ENCODE assay signal across 1 cellular context in the genomic region with DNA sequence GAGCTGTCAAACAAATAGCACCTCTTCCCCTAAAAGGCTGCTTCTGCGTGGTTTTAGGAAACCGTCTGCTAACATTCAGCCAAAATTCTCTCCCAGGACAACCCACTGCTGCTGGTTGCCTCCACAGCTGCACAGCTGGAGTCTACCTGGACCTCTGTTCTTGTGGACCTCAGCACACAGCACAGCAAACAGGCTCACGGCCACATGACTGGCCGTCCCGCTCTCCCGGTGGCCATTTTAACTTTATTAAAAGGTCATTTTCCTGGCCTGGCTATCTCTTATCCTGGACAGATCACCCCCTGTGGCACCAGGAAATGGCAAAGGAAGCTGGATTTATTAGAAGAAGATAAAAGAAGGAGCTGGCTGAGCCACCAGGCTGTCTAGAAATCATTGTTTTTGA.
TF ChIP-seq lines count a peak whose summit lies in the region.

No MANE protein-coding gene starts in this region.

TF ChIP-seq in endothelial cell of umbilical vein, 7 proteins besides CTCF, POLR2A, EP300 and RAD21:
- TF ChIP-seq, protein P1, sequence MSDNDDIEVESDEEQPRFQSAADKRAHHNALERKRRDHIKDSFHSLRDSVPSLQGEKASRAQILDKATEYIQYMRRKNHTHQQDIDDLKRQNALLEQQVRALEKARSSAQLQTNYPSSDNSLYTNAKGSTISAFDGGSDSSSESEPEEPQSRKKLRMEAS (IDR thresholded peaks at IDR 0.05; ENCODE audit: insufficient read depth, insufficient read length) = no peak
- TF ChIP-seq GATA2 (IDR thresholded peaks at IDR 0.05; ENCODE audit: insufficient read depth, insufficient read length, low read depth, low read length) = peak; percentile 14
